In genomic region chr6:114375803-114376202, GRCh38 we compare ENCODE assay signal across 31 cellular contexts. TPM values are rescaled to one million over a fixed set of nuclear protein-coding genes. Genes with fewer than 3 reads are reported as not detected.
"Had no signal": no experiment of that assay in that cellular context is flagged by ENCODE, and none has a peak within 500 bp of the region (broad histone marks: within the 10 kb centered on the region; RNA-seq: fewer than 3 reads in every experiment).

No MANE protein-coding gene starts in this region.

- FAIRE-seq: endothelial cell of umbilical vein had no signal

- ATAC-seq: activated naive CD4-positive, alpha-beta T cell treated with anti-CD3 and anti-CD28 coated beads, Interleukin-2, amount 50 U/mL, for 72 hours; activated T-cell treated with anti-CD3 and anti-CD28 coated beads, Interleukin-2, amount 50 U/mL, for 72 hours; gastroesophageal sphincter; T-helper 17 cell had no signal

- H3K4me3 ChIP-seq: ascending aorta, breast epithelium, cardiac muscle cell, colonic mucosa, esophagus squamous epithelium, gastroesophageal sphincter had no signal

- H3K27me3 ChIP-seq: ascending aorta, breast epithelium, cardiac muscle cell, colonic mucosa, esophagus squamous epithelium, gastroesophageal sphincter had no signal

- DNase-seq: activated CD4-positive, alpha-beta memory T cell treated with anti-CD3 and anti-CD28 coated beads, Interleukin-2, amount 10 ng/mL, durations not matched to agents 7 days and 5 days; activated CD4-positive, alpha-beta T cell treated with anti-CD3 and anti-CD28 coated beads for 1 hour; activated CD4-positive, alpha-beta T cell treated with anti-CD3 and anti-CD28 coated beads for 4 hours; activated CD4-positive, alpha-beta T cell treated with anti-CD3 and anti-CD28 coated beads, Interleukin-2, amount 10 ng/mL, durations not matched to agents 7 days and 5 days; activated CD4-positive, alpha-beta T cell treated with anti-CD3 and anti-CD28 coated beads, Interleukin-2, amount 50 U/mL, for 4 hours; activated CD8-positive, alpha-beta memory T cell treated with anti-CD3 and anti-CD28 coated beads, Interleukin-2, amount 50 U/mL, for 48 hours; activated gamma-delta T cell; activated naive CD4-positive, alpha-beta T cell; activated naive CD4-positive, alpha-beta T cell treated with anti-CD3 and anti-CD28 coated beads, Interleukin-2, amount 10 ng/mL, durations not matched to agents 7 days and 5 days; activated naive CD8-positive, alpha-beta T cell treated with anti-CD3 and anti-CD28 coated beads, Interleukin-2, amount 10 ng/mL, durations not matched to agents 7 days and 5 days; activated T-cell treated with anti-CD3 and anti-CD28 coated beads for 4 hours; activated T-cell treated with anti-CD3 and anti-CD28 coated beads, Interleukin-2, amount 50 U/mL, for 24 hours; activated T-cell treated with anti-CD3 and anti-CD28 coated beads, Interleukin-2, amount 50 U/mL, for 72 hours; central memory CD4-positive, alpha-beta T cell; cerebellar nuclear complex; colonic mucosa; effector CD8-positive, alpha-beta T cell; esophagus squamous epithelium; foreskin melanocyte; T-helper 1 cell; T-helper 17 cell; T1000 had no signal

- H3K9me3 ChIP-seq: ascending aorta, breast epithelium, colonic mucosa, esophagus squamous epithelium, gastroesophageal sphincter had no signal

- H3K27ac ChIP-seq: ascending aorta, breast epithelium, cardiac muscle cell, colonic mucosa, epithelial cell of prostate, esophagus squamous epithelium, gastroesophageal sphincter had no signal

- H3K4me1 ChIP-seq: ascending aorta, breast epithelium, colonic mucosa, esophagus squamous epithelium had no signal

- H3K36me3 ChIP-seq: ascending aorta, breast epithelium, cardiac muscle cell, colonic mucosa, esophagus squamous epithelium, gastroesophageal sphincter had no signal

RNA-seq across cellular contexts. Expression of gene HS3ST5, which starts 33.0 kb away (rescaled TPM):
- polyA plus RNA-seq: endothelial cell of umbilical vein, esophagus, fibroblast of lung had no signal
